In the genomic region with DNA sequence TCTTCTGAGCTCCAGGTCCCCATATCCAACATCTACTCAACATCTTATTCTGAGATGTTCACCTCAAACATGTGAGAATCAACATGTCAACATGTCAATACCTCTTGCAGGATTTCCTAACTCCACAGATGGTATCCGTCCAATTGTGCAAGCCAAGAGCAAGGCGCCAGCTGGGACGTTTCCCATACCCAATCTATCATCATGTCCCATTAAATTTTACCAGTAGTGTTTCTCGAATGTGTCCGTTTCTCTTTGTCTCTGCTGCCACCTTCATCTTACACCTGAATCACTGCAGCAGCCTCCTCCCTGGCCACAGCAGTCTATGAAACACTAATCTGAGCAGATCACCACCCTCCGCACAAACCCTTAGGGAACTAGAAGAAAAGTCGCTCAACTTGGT, we compare ENCODE assay signal across 25 cellular contexts.
DNase-seq lines count a peak whose midpoint lies in the region; ATAC-seq and TF ChIP-seq lines count a peak whose summit lies in the region.
"Had no signal": no experiment of that assay in that cellular context is flagged by ENCODE, and none has a peak within 500 bp of the region (broad histone marks: within the 10 kb centered on the region; RNA-seq: fewer than 3 reads in every experiment).

No MANE protein-coding gene starts in this region.

- H3K4ac ChIP-seq in neuronal stem cell (ENCODE audit: low read length): no peak overlapping the region

- ATAC-seq in HCT116: no peak

- H3K9me2 ChIP-seq in HCT116 (ENCODE audit: insufficient read depth): no peaks in the 10 kb centered on the region

- intact Hi-C loops in HCT116 (cut with micrococcal nuclease) (no loop called here), esophagus squamous epithelium (cut with DNase I) (no loop called here)

- H3K9me3 Mint-ChIP-seq in endodermal cell: no peaks in the 10 kb centered on the region
- H3K9me3 Mint-ChIP-seq in activated CD4-positive, alpha-beta memory T cell treated with anti-CD3 and anti-CD28 coated beads, Interleukin-2, amount 10 ng/mL, durations not matched to agents 7 days and 5 days: no peaks in the 10 kb centered on the region
- H3K9me3 Mint-ChIP-seq: CD8-positive, alpha-beta memory T cell had no signal

- H3K27me3 ChIP-seq in HCT116 (ENCODE audit: insufficient read depth, low read length) (peaks cover 6% of the 10 kb centered on the region; the same call in 1 of the 2 replicates), endodermal cell (ENCODE audit: control insufficient read depth, insufficient read depth, low read length, poor library complexity, severe bottlenecking) (no peaks in the 10 kb centered on the region), neuronal stem cell (ENCODE audit: control insufficient read depth in 3 of 3, insufficient read depth in 3 of 3, low read depth in 1 of 3, low read length in 3 of 3) (no peaks in the 10 kb centered on the region), esophagus squamous epithelium (no peaks in the 10 kb centered on the region)
- H3K27me3 ChIP-seq: BLaER1 treated with 17β-estradiol and CSF1 and Interleukin-3, amounts not matched to agents 10 nM and 100 nM had no signal

- no peak overlapping the region for H4K91ac ChIP-seq in neuronal stem cell (ENCODE audit: low read depth, low read length, poor library complexity)

- H3K9me3 ChIP-seq in HCT116 (ENCODE audit: control insufficient read depth in 1 of 2, insufficient read depth in 1 of 2, low read depth in 1 of 2, low read length in 2 of 2) (no peaks in the 10 kb centered on the region), endodermal cell (ENCODE audit: control insufficient read depth, low read length) (no peaks in the 10 kb centered on the region), neuronal stem cell (replicated peaks in 1 of 2; ENCODE audit: control insufficient read depth in 2 of 2, insufficient read depth in 1 of 2, low read depth in 1 of 2, low read length in 2 of 2) (no peaks in the 10 kb centered on the region), esophagus squamous epithelium (no peaks in the 10 kb centered on the region)
- H3K9me3 ChIP-seq: BLaER1 treated with 17β-estradiol and CSF1 and Interleukin-3, amounts not matched to agents 10 nM and 100 nM had no signal

- no peak overlapping the region for H4K8ac ChIP-seq in neuronal stem cell (ENCODE audit: low read depth, low read length)

- RAD21 ChIA-PET in HCT116 (lab: Charles Lee; ENCODE audit: low non-redundant PET in 1 of 2, low total read pairs in 2 of 2, uncharacterized antibody in 2 of 2, unreplicated experiment in 2 of 2): no interaction called here

- peaks cover 0 to 7% of the 10 kb centered on the region in 2 experiments; a peak in 1 of 4 replicates for H3K4me1 ChIP-seq in HCT116 (ENCODE audit: control insufficient read depth in 1 of 2, insufficient read depth in 2 of 2, low read length in 2 of 2)
- H3K4me1 ChIP-seq in endodermal cell (ENCODE audit: control insufficient read depth, insufficient read depth, low read length): no peaks in the 10 kb centered on the region
- H3K4me1 ChIP-seq in neuronal stem cell (ENCODE audit: control insufficient read depth in 2 of 2, insufficient read depth in 1 of 2, low read depth in 1 of 2, low read length in 2 of 2): no peaks in the 10 kb centered on the region
- no peaks in the 10 kb centered on the region for H3K4me1 ChIP-seq in esophagus squamous epithelium

- H3K36me3 Mint-ChIP-seq in endodermal cell (ENCODE audit: low read depth): no peaks in the 10 kb centered on the region
- no peaks in the 10 kb centered on the region for H3K36me3 Mint-ChIP-seq in activated CD4-positive, alpha-beta memory T cell treated with anti-CD3 and anti-CD28 coated beads, Interleukin-2, amount 10 ng/mL, durations not matched to agents 7 days and 5 days (ENCODE audit: low read depth)

- H3K4me1 Mint-ChIP-seq in endodermal cell: peaks cover 5% of the 10 kb centered on the region
- no peaks in the 10 kb centered on the region for H3K4me1 Mint-ChIP-seq in activated CD4-positive, alpha-beta memory T cell treated with anti-CD3 and anti-CD28 coated beads, Interleukin-2, amount 10 ng/mL, durations not matched to agents 7 days and 5 days
- H3K4me1 Mint-ChIP-seq: CD8-positive, alpha-beta memory T cell had no signal

- no peaks in the 10 kb centered on the region for H3K79me1 ChIP-seq in neuronal stem cell (ENCODE audit: low read depth, low read length)

- no peak for TF ChIP-seq CTCF in AG10803 (conservative IDR thresholded peaks at IDR 0.05; ENCODE audit: low read length)
- TF ChIP-seq CTCF in HCT116 (IDR thresholded peaks at IDR 0.05 in 2 of 3, conservative IDR thresholded peaks at IDR 0.05 in 1 of 3; ENCODE audit: borderline replicate concordance in 1 of 3, insufficient read depth in 1 of 3, low read depth in 2 of 3, low read length in 2 of 3): no peak
- no peak for TF ChIP-seq CTCF in endodermal cell (conservative IDR thresholded peaks at IDR 0.05)
- no peak for TF ChIP-seq CTCF in esophagus squamous epithelium (IDR thresholded peaks at IDR 0.05)

- TF ChIP-seq POLR2A in HCT116 (IDR thresholded peaks at IDR 0.05; ENCODE audit: borderline replicate concordance, extremely low read depth, insufficient read depth, insufficient read length) (no peak), esophagus squamous epithelium (IDR thresholded peaks at IDR 0.05) (no peak)

- POLR2A ChIA-PET in HCT116 (lab: Charles Lee): no interaction called here
- POLR2A ChIA-PET in activated CD4-positive, alpha-beta memory T cell treated with anti-CD3 and anti-CD28 coated beads, Interleukin-2, amount 10 ng/mL, durations not matched to agents 7 days and 5 days (lab: Charles Lee): no interaction called here

- 92 to 93% methylated on average over 5 to 7 of the region's 7 CpGs for WGBS in endodermal cell (ENCODE audit: insufficient coverage in 1 of 2, insufficient read length in 1 of 2), 2 experiments
- no CpG with 5 or more reads among the region's 7 CpGs for WGBS in neuronal stem cell (ENCODE audit: extremely low coverage in 2 of 2, insufficient read length in 2 of 2, insufficient replicate concordance in 1 of 2), 2 donors
- 32 to 47% methylated on average over 6 to 7 of the region's 7 CpGs for WGBS in esophagus squamous epithelium, 2 donors

- peak; percentile 9 for DNase-seq in AG10803 (ENCODE audit: low read depth)
- no peak for DNase-seq in HCT116 (ENCODE audit: low read depth, low spot score)
- peak; percentile 8 for DNase-seq in endodermal cell
- no peak for DNase-seq in neuronal stem cell (ENCODE audit: low spot score)
- DNase-seq in central memory CD4-positive, alpha-beta T cell: no peak
- DNase-seq in activated CD4-positive, alpha-beta memory T cell treated with anti-CD3 and anti-CD28 coated beads, Interleukin-2, amount 10 ng/mL, durations not matched to agents 7 days and 5 days: no peak
- DNase-seq in NCI-H526 (lab: John Stamatoyannopoulos, UW): no peak
- DNase-seq in esophagus squamous epithelium (lab: John Stamatoyannopoulos, UW): no peak
- DNase-seq: CD8-positive, alpha-beta memory T cell; DMS 273 treated with DMSO at 0.1 percent for 48 hours; DMS79; EL; GF-D8; H7; IMR-90; KG1; NCI-H1048; NCI-H1417; NCI-H1694; NCI-H2029 treated with DMSO at 0.1 percent for 48 hours; NCI-H69; SIG-M5 had no signal

- H2AFZ ChIP-seq in HCT116 (ENCODE audit: low read depth, low read length, poor library complexity, severe bottlenecking) (no peak overlapping the region), neuronal stem cell (ENCODE audit: low read length) (no peak overlapping the region)

- no peaks in the 10 kb centered on the region for H3K79me2 ChIP-seq in HCT116 (ENCODE audit: insufficient read depth, low read length)

- H2AK5ac ChIP-seq in neuronal stem cell (ENCODE audit: low read depth, low read length): no peak overlapping the region

- H3K4me3 Mint-ChIP-seq in endodermal cell: no peak overlapping the region
- no peak overlapping the region for H3K4me3 Mint-ChIP-seq in activated CD4-positive, alpha-beta memory T cell treated with anti-CD3 and anti-CD28 coated beads, Interleukin-2, amount 10 ng/mL, durations not matched to agents 7 days and 5 days
- H3K4me3 Mint-ChIP-seq: CD8-positive, alpha-beta memory T cell had no signal

- no peak overlapping the region for H3K14ac ChIP-seq in neuronal stem cell (ENCODE audit: low read length)

- no TSS peak for BruUV-seq in HCT116 (replicated peaks; lab: Mats Ljungman, UMichigan)

- no peak overlapping the region for H2BK15ac ChIP-seq in neuronal stem cell (ENCODE audit: low read length)

- H2BK5ac ChIP-seq in neuronal stem cell (ENCODE audit: low read length): no peak overlapping the region

- H3K4me2 ChIP-seq in HCT116 (ENCODE audit: low read length) (no peak overlapping the region), neuronal stem cell (ENCODE audit: insufficient read depth, low read length, poor library complexity, severe bottlenecking) (no peak overlapping the region)
- H3K4me2 ChIP-seq: BLaER1 treated with 17β-estradiol and CSF1 and Interleukin-3, amounts not matched to agents 10 nM and 100 nM had no signal

- H3K27me3 Mint-ChIP-seq in endodermal cell (ENCODE audit: insufficient read depth): peaks cover 5% of the 10 kb centered on the region
- peaks cover 15% of the 10 kb centered on the region for H3K27me3 Mint-ChIP-seq in activated CD4-positive, alpha-beta memory T cell treated with anti-CD3 and anti-CD28 coated beads, Interleukin-2, amount 10 ng/mL, durations not matched to agents 7 days and 5 days

- H3K9ac ChIP-seq in HCT116 (ENCODE audit: low read length) (no peak overlapping the region), endodermal cell (ENCODE audit: extremely low read depth, low read length, poor library complexity, severe bottlenecking) (no peak overlapping the region), neuronal stem cell (ENCODE audit: low read depth, low read length, poor library complexity) (no peak overlapping the region)
- H3K9ac ChIP-seq: BLaER1 treated with 17β-estradiol and CSF1 and Interleukin-3, amounts not matched to agents 10 nM and 100 nM had no signal

- H3K23ac ChIP-seq in neuronal stem cell (ENCODE audit: low read depth, low read length, poor library complexity): no peak overlapping the region

- H2BK120ac ChIP-seq in neuronal stem cell (ENCODE audit: low read depth, low read length): no peak overlapping the region

- no peaks in the 10 kb centered on the region for H4K20me1 ChIP-seq in HCT116 (ENCODE audit: insufficient read depth)
- H4K20me1 ChIP-seq: BLaER1 treated with 17β-estradiol and CSF1 and Interleukin-3, amounts not matched to agents 10 nM and 100 nM had no signal

- no peak overlapping the region for H2BK12ac ChIP-seq in neuronal stem cell (ENCODE audit: low read length)

- CTCF ChIA-PET in HCT116 (lab: Charles Lee): no interaction called here
- CTCF ChIA-PET in activated CD4-positive, alpha-beta memory T cell treated with anti-CD3 and anti-CD28 coated beads, Interleukin-2, amount 10 ng/mL, durations not matched to agents 7 days and 5 days (lab: Charles Lee): no interaction called here

- peak overlapping the region; percentile 55 for H3K18ac ChIP-seq in neuronal stem cell (ENCODE audit: low read length)

- H3K4me3 ChIP-seq in AG10803 (ENCODE audit: low read length) (no peak overlapping the region), HCT116 (replicated peaks in 1 of 2; ENCODE audit: low read depth in 1 of 2, low read length in 2 of 2) (no peak overlapping the region), endodermal cell (ENCODE audit: low read length) (no peak overlapping the region), neuronal stem cell (ENCODE audit: low read length in 2 of 2) (no peak overlapping the region), esophagus squamous epithelium (no peak overlapping the region)
- H3K4me3 ChIP-seq: BLaER1 treated with 17β-estradiol and CSF1 and Interleukin-3, amounts not matched to agents 10 nM and 100 nM; SK-N-MC had no signal

- H3K27ac ChIP-seq in HCT116 (ENCODE audit: low read depth, low read length) (no peak overlapping the region), endodermal cell (ENCODE audit: low read depth, low read length) (no peak overlapping the region), neuronal stem cell (replicated peaks; ENCODE audit: low read length) (no peak overlapping the region), esophagus squamous epithelium (no peak overlapping the region)
- H3K27ac ChIP-seq: BLaER1 treated with 17β-estradiol and CSF1 and Interleukin-3, amounts not matched to agents 10 nM and 100 nM; RWPE1; SK-N-MC had no signal

- no peak overlapping the region for H3K27ac Mint-ChIP-seq in endodermal cell
- no peak overlapping the region for H3K27ac Mint-ChIP-seq in activated CD4-positive, alpha-beta memory T cell treated with anti-CD3 and anti-CD28 coated beads, Interleukin-2, amount 10 ng/mL, durations not matched to agents 7 days and 5 days

- TF ChIP-seq RAD21 in HCT116 (IDR thresholded peaks at IDR 0.05; ENCODE audit: low read depth): peak; percentile 28; the same call in 1 of the 2 replicates

- no peaks in the 10 kb centered on the region for H3K36me3 ChIP-seq in HCT116 (ENCODE audit: control insufficient read depth in 1 of 2, insufficient read depth in 2 of 2, low read length in 2 of 2)
- no peaks in the 10 kb centered on the region for H3K36me3 ChIP-seq in endodermal cell (ENCODE audit: control insufficient read depth, insufficient read depth, low read length)
- H3K36me3 ChIP-seq in neuronal stem cell (replicated peaks in 1 of 2; ENCODE audit: control insufficient read depth in 2 of 2, insufficient read depth in 2 of 2, low read length in 2 of 2): no peaks in the 10 kb centered on the region
- no peaks in the 10 kb centered on the region for H3K36me3 ChIP-seq in esophagus squamous epithelium
- H3K36me3 ChIP-seq: BLaER1 treated with 17β-estradiol and CSF1 and Interleukin-3, amounts not matched to agents 10 nM and 100 nM had no signal

Comparison
In these comparisons a context has a peak if more than half of its experiments do, and no peak if none do; other contexts are left out.
1. DNase-seq: peak in AG10803 (single experiment) and endodermal cell (single experiment); none in HCT116 (single experiment), neuronal stem cell (single experiment), central memory CD4-positive, alpha-beta T cell (single experiment), activated CD4-positive, alpha-beta memory T cell treated with anti-CD3 and anti-CD28 coated beads, Interleukin-2, amount 10 ng/mL, durations not matched to agents 7 days and 5 days (single experiment), NCI-H526 (0 of 2) and esophagus squamous epithelium (single experiment).